14 cellular contexts compared by ENCODE assay signal in the genomic region with DNA sequence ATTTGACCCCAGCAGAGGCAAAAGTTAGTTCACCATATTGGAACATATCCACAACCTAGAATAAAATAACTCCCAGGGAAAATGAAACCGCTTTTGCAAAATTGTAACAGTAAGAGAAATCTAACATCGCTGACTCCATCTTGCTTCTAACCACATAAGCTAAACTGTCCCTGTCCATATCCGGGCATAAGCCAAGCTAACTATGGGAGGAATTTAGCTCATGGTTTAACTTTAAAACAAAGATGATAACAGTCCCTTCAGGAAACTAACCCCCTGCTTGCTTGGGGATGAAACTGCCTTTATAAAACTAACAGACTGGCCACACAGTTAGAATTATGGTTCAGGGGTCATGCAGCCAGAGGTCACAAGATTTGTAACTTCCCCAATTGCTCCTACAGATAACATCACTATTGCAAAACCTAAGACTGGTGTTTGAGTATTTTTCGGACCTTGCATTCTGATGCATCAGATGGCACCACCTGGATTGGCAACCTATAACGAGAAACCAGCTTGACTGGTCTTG. TPM values are rescaled to one million over a fixed set of nuclear protein-coding genes. Genes with fewer than 3 reads are reported as not detected.
DNase-seq lines count a peak whose midpoint lies in the region; ATAC-seq and TF ChIP-seq lines count a peak whose summit lies in the region.
"Had no signal": no experiment of that assay in that cellular context is flagged by ENCODE, and none has a peak within 500 bp of the region (broad histone marks: within the 10 kb centered on the region; RNA-seq: fewer than 3 reads in every experiment).

No MANE protein-coding gene starts in this region.

- WGBS in mesenchymal stem cell = 85% methylated on average over 5 of the region's 5 CpGs

- H3K36me3 ChIP-seq in mesenchymal stem cell (ENCODE audit: control insufficient read depth in 1 of 2, insufficient read depth in 2 of 2, low read depth in 1 of 2, low read length in 2 of 2) = no peaks in the 10 kb centered on the region
- H3K36me3 ChIP-seq: SJCRH30 had no signal

- no peak overlapping the region for H2BK15ac ChIP-seq in mesenchymal stem cell (ENCODE audit: low read depth, poor library complexity, severe bottlenecking)

- H3K9ac ChIP-seq in mesenchymal stem cell (ENCODE audit: low read length) = no peak overlapping the region
- H3K9ac ChIP-seq: KMS-11 had no signal

- no peak overlapping the region for H2AFZ ChIP-seq in mesenchymal stem cell (ENCODE audit: low read depth, low read length)

- H3K9me3 ChIP-seq in mesenchymal stem cell (ENCODE audit: control insufficient read depth, low read length) = no peaks in the 10 kb centered on the region
- H3K9me3 ChIP-seq: SJCRH30 had no signal

- no peak overlapping the region for H3K14ac ChIP-seq in mesenchymal stem cell (ENCODE audit: low read length in 2 of 2)

- no peak overlapping the region for H3K4ac ChIP-seq in mesenchymal stem cell (ENCODE audit: low read depth in 1 of 2, low read length in 2 of 2)

- no peak overlapping the region for H2AK5ac ChIP-seq in mesenchymal stem cell (ENCODE audit: low read length, severe bottlenecking)

- no peak overlapping the region for H3K4me2 ChIP-seq in mesenchymal stem cell (ENCODE audit: low read length, poor library complexity, severe bottlenecking)
- H3K4me2 ChIP-seq: KMS-11 had no signal

- no peaks in the 10 kb centered on the region for H3K79me1 ChIP-seq in mesenchymal stem cell (replicated peaks; ENCODE audit: low read length, poor library complexity, severe bottlenecking)

- TF ChIP-seq CTCF in LNCaP clone FGC (IDR thresholded peaks at IDR 0.05; ENCODE audit: control insufficient read depth, extremely low read depth, insufficient read depth) = no peak

- H2BK12ac ChIP-seq in mesenchymal stem cell (ENCODE audit: low read length in 2 of 2) = no peak overlapping the region

- no peak for ATAC-seq in stimulated activated naive CD8-positive, alpha-beta T cell treated with anti-CD3 and anti-CD28 coated beads, Interleukin-15, Interleukin-2, amounts not matched to agents 100 U/mL and 50 U/mL, for 24 hours
- ATAC-seq in GM18505 (IDR thresholded peaks at IDR 0.05; ENCODE audit: unreplicated experiment) = no peak

- DNase-seq in GF-D8 (lab: John Stamatoyannopoulos, UW) (peak; percentile 39), LNCaP clone FGC (ENCODE audit: low read depth) (peak; percentile 37), amniotic epithelial cell (ENCODE audit: low read depth) (peak; percentile 31), mesenchymal stem cell (peak; percentile 61), iPS-NIHi11 (ENCODE audit: low spot score) (no peak)
- DNase-seq in stimulated activated naive CD8-positive, alpha-beta T cell treated with anti-CD3 and anti-CD28 coated beads, Interleukin-15, Interleukin-2, amounts not matched to agents 100 U/mL and 50 U/mL, for 24 hours = no peak
- DNase-seq: CD4-positive, alpha-beta T cell; MM.1S; NCI-H1105 treated with DMSO at 0.1 percent for 48 hours; NCI-H187 treated with DMSO at 0.1 percent for 48 hours; NCI-H69; SJCRH30 had no signal

- peaks cover 2% of the 10 kb centered on the region for H3K4me1 ChIP-seq in mesenchymal stem cell (ENCODE audit: control insufficient read depth, insufficient read depth, low read depth, low read length)
- H3K4me1 ChIP-seq: SJCRH30 had no signal

- H2BK5ac ChIP-seq in mesenchymal stem cell (ENCODE audit: low read depth, low read length, poor library complexity, severe bottlenecking) = no peak overlapping the region

- no peak overlapping the region for H4K91ac ChIP-seq in mesenchymal stem cell (ENCODE audit: low read length)

- no peak overlapping the region for H3K4me3 ChIP-seq in LNCaP clone FGC (ENCODE audit: low read depth, low read length)
- no peak overlapping the region for H3K4me3 ChIP-seq in mesenchymal stem cell (ENCODE audit: insufficient read depth in 1 of 2, low read depth in 1 of 2, low read length in 2 of 2)
- H3K4me3 ChIP-seq: SJCRH30 had no signal

- no peak overlapping the region for H3K23ac ChIP-seq in mesenchymal stem cell (ENCODE audit: low read length in 2 of 2)

- no peaks in the 10 kb centered on the region for H3K27me3 ChIP-seq in mesenchymal stem cell (ENCODE audit: control insufficient read depth in 1 of 2, insufficient read depth in 1 of 2, low read length in 2 of 2)
- H3K27me3 ChIP-seq: SJCRH30 had no signal

- H2BK120ac ChIP-seq in mesenchymal stem cell (ENCODE audit: low read depth, low read length) = no peak overlapping the region

- no peak overlapping the region for H3K27ac ChIP-seq in mesenchymal stem cell (ENCODE audit: low read length, poor library complexity, severe bottlenecking)
- H3K27ac ChIP-seq: KMS-11, SJCRH30 had no signal

- H3K18ac ChIP-seq in mesenchymal stem cell (ENCODE audit: low read depth in 1 of 2, low read length in 2 of 2) = no peak overlapping the region

- H4K8ac ChIP-seq in mesenchymal stem cell (ENCODE audit: low read length) = no peak overlapping the region

- TF ChIP-seq POLR2A in GM18505 (IDR thresholded peaks at IDR 0.05; ENCODE audit: borderline replicate concordance, extremely low read depth, insufficient read depth, insufficient read length) = no peak

RNA-seq across cellular contexts. Expression of a gene that starts 46.3 kb away (rescaled TPM):
- 4.2 TPM for polyA plus RNA-seq in mesenchymal stem cell (2013, experiment 1 of 2)
- 4.2 TPM for polyA plus RNA-seq in mesenchymal stem cell (2013, experiment 2 of 2)

RNA-seq across cellular contexts. Expression of a gene that starts 55.2 kb away (rescaled TPM):
- polyA plus RNA-seq in mesenchymal stem cell (2013, experiment 1 of 2) = 1.6 TPM
- polyA plus RNA-seq in mesenchymal stem cell (2013, experiment 2 of 2) = 1.9 TPM

RNA-seq across cellular contexts. Expression of a gene that starts 55.4 kb away (rescaled TPM):
- polyA plus RNA-seq in mesenchymal stem cell (2013, experiment 1 of 2) = 4.6 TPM
- 5.7 TPM for polyA plus RNA-seq in mesenchymal stem cell (2013, experiment 2 of 2)

Comparison
In these comparisons a context has a peak if more than half of its experiments do, and no peak if none do; other contexts are left out.
1. DNase-seq: peak in GF-D8 (single experiment), LNCaP clone FGC (single experiment), amniotic epithelial cell (single experiment) and mesenchymal stem cell (single experiment); none in stimulated activated naive CD8-positive, alpha-beta T cell treated with anti-CD3 and anti-CD28 coated beads, Interleukin-15, Interleukin-2, amounts not matched to agents 100 U/mL and 50 U/mL, for 24 hours (single experiment) and iPS-NIHi11 (single experiment).